13 cellular contexts compared by ENCODE assay signal in genomic region chr22:23264610-23265388, GRCh38.
A peak's percentile ranks its signal among the peaks of the same experiment; 100 is the strongest.
DNase-seq lines count a peak whose midpoint lies in the region; ATAC-seq, FAIRE-seq and TF ChIP-seq lines count a peak whose summit lies in the region.
"Had no signal": no experiment of that assay in that cellular context is flagged by ENCODE, and none has a peak within 500 bp of the region (broad histone marks: within the 10 kb centered on the region; RNA-seq: fewer than 3 reads in every experiment).

No MANE protein-coding gene starts in this region.

- TF ChIP-seq CTCF in PC-9 (conservative IDR thresholded peaks at IDR 0.05): no peak
- TF ChIP-seq CTCF in pancreas (IDR thresholded peaks at IDR 0.05): no peak

- CTCF ChIA-PET in PC-9 (lab: Charles Lee): no interaction called here

- no peaks in the 10 kb centered on the region for H3K79me2 ChIP-seq in PC-9 (ENCODE audit: low read depth)

- BruUV-seq in PC-9 (replicated peaks; lab: Mats Ljungman, UMichigan): no TSS peak

- no peak for DNase-seq in GM12891 (ENCODE audit: insufficient read length, low spot score)
- peak; percentile 49 to 58 for DNase-seq in PC-9
- no peak for DNase-seq in left ventricle myocardium superior
- no peak for DNase-seq in pancreas
- no peak for DNase-seq in stimulated activated CD4-positive, alpha-beta T cell treated with anti-CD3 and anti-CD28 coated beads, Interleukin-1b, Interleukin-23, amount 100 ng/mL, for 48 hours
- DNase-seq in mesenteric fat pad (ENCODE audit: low spot score): no peak
- no peak for DNase-seq in effector CD4-positive, alpha-beta T cell
- DNase-seq: activated CD4-positive, CD25-positive, alpha-beta regulatory T cell; C1 segment of cervical spinal cord; NCI-H2171 treated with DMSO at 0.1 percent for 48 hours had no signal

- H3K9me3 ChIP-seq in PC-9 (ENCODE audit: insufficient read depth, low read depth) (no peaks in the 10 kb centered on the region), pancreas (no peaks in the 10 kb centered on the region)

- WGBS in pancreas, 2 donors: 70 to 74% methylated on average over 19 of the region's 19 CpGs

- H3K4me3 ChIP-seq in PC-9 (no peak overlapping the region), pancreas (no peak overlapping the region)
- H3K4me3 ChIP-seq: dorsolateral prefrontal cortex had no signal

- TF ChIP-seq POLR2A in GM12891 (IDR thresholded peaks at IDR 0.05; ENCODE audit: low read depth, low read length): no peak

- FAIRE-seq in GM12891 (lab: Jason Lieb, UNC) (peak; percentile 23), pancreas (lab: Jason Lieb, UNC) (no peak)
- FAIRE-seq: H54 had no signal

- no peak overlapping the region for H2AFZ ChIP-seq in PC-9

- ATAC-seq in left ventricle myocardium superior (peak; percentile 44), pancreas (peak; percentile 27 to 74 (median 59)), HG03354 (IDR thresholded peaks at IDR 0.05; ENCODE audit: poor library complexity, severe bottlenecking, unreplicated experiment) (no peak)

- no peaks in the 10 kb centered on the region for H3K36me3 ChIP-seq in PC-9 (ENCODE audit: low read depth)
- peaks cover 0 to 12% (median 0%) of the 10 kb centered on the region in 3 donors for H3K36me3 ChIP-seq in pancreas

- H4K20me1 ChIP-seq in PC-9 (ENCODE audit: insufficient read depth): no peaks in the 10 kb centered on the region; the same call in none of the 2 replicates

- H3K27me3 ChIP-seq in PC-9 (ENCODE audit: insufficient read depth, low read depth) (no peaks in the 10 kb centered on the region), pancreas (no peaks in the 10 kb centered on the region)
- H3K27me3 ChIP-seq: dorsolateral prefrontal cortex had no signal

- no peak overlapping the region for H3K4me2 ChIP-seq in PC-9

- peak overlapping the region; percentile 27; the same call in 1 of the 2 replicates for H3K27ac ChIP-seq in PC-9
- peak overlapping the region in 2 of 4 donors; percentile 26 to 46 for H3K27ac ChIP-seq in pancreas

- intact Hi-C loops in PC-9 (cut with micrococcal nuclease; ENCODE audit: unreplicated experiment) (loop anchor here (5.0 kb wide), 1 partner anchor 82 kb away; the partner anchor contains the start of gene BCR), left ventricle myocardium superior (cut with micrococcal nuclease) (no loop called here), pancreas (cut with DNase I) (no loop called here)

- no peaks in the 10 kb centered on the region for H3K9me2 ChIP-seq in PC-9 (ENCODE audit: insufficient read depth)

- H3K4me1 ChIP-seq in PC-9 (replicated peaks; ENCODE audit: insufficient read depth) (0 out of 2 replicates have a peak, but pooled peaks cover 5% of the 10 kb centered on the region), pancreas (no peaks in the 10 kb centered on the region)

- POLR2A ChIA-PET in PC-9 (lab: Charles Lee; ENCODE audit: unreplicated experiment): no interaction called here

- no peaks in the 10 kb centered on the region; the same call in 1 of the 2 replicates for H3F3A ChIP-seq in PC-9 (ENCODE audit: insufficient read depth, low read depth)

TF ChIP-seq in GM12891, 5 proteins besides CTCF, POLR2A, EP300 and RAD21:
- TF ChIP-seq POU2F2 (IDR thresholded peaks at IDR 0.05; ENCODE audit: low read depth, low read length): no peak
- no peak for TF ChIP-seq POLR2AphosphoS5 (IDR thresholded peaks at IDR 0.05; ENCODE audit: low read depth, low read length)
- no peak for TF ChIP-seq SPI1 (IDR thresholded peaks at IDR 0.05; ENCODE audit: low read depth, low read length)
- no peak for TF ChIP-seq PAX5 (IDR thresholded peaks at IDR 0.05; ENCODE audit: insufficient read depth, low read length, severe bottlenecking)
- TF ChIP-seq TAF1 (IDR thresholded peaks at IDR 0.05; ENCODE audit: low read depth, low read length): no peak

Comparison
In these comparisons a context has a peak if more than half of its experiments do, and no peak if none do; other contexts are left out.
1. DNase-seq: peak in PC-9 (2 of 2); none in GM12891 (single experiment), left ventricle myocardium superior (single experiment), pancreas (0 of 6), stimulated activated CD4-positive, alpha-beta T cell treated with anti-CD3 and anti-CD28 coated beads, Interleukin-1b, Interleukin-23, amount 100 ng/mL, for 48 hours (single experiment), mesenteric fat pad (single experiment) and effector CD4-positive, alpha-beta T cell (single experiment).